ENCODE assay signal across 8 cellular contexts in genomic region chr15:31487811-31488436, GRCh38.
DNase-seq lines count a peak whose midpoint lies in the region; ATAC-seq and TF ChIP-seq lines count a peak whose summit lies in the region.

No MANE protein-coding gene starts in this region.

- peak; percentile 65 for DNase-seq in activated CD4-positive, alpha-beta T cell treated with anti-CD3 and anti-CD28 coated beads for 36 hours
- DNase-seq in activated CD4-positive, alpha-beta T cell treated with anti-CD3 and anti-CD28 coated beads for 1 hour, result no peak
- DNase-seq in adipocyte (ENCODE audit: low read depth) (peak; percentile 30), progenitor cell of endocrine pancreas (ENCODE audit: low spot score, unreplicated experiment) (peak; percentile 6), midbrain (lab: John Stamatoyannopoulos, UW) (no peak), hepatocyte (ENCODE audit: low spot score) (no peak)

- H3K9me2 ChIP-seq in hepatocyte (replicated peaks; ENCODE audit: insufficient read depth), result no peaks in the 10 kb centered on the region

- H3K27me3 Mint-ChIP-seq in activated CD4-positive, alpha-beta T cell treated with anti-CD3 and anti-CD28 coated beads for 36 hours, result peaks cover 3% of the 10 kb centered on the region
- peaks cover 27% of the 10 kb centered on the region for H3K27me3 Mint-ChIP-seq in progenitor cell of endocrine pancreas

- POLR2A ChIA-PET in activated CD4-positive, alpha-beta T cell treated with anti-CD3 and anti-CD28 coated beads for 36 hours (lab: Charles Lee), result interaction anchor here (1.0 to 1.4 kb wide), 2 partner anchors 50 to 53 kb away, joined by 3 to 4 read pairs; no protein-coding TSS in a partner anchor

- 68% methylated on average over 6 of the region's 6 CpGs for WGBS in hepatocyte (ENCODE audit: low lambda C conversion rate, missing lambda C conversion rate)

- peak; percentile 31 for ATAC-seq in activated CD4-positive, alpha-beta T cell treated with anti-CD3 and anti-CD28 coated beads for 36 hours
- peak; percentile 44 for ATAC-seq in HG02970 (IDR thresholded peaks at IDR 0.05; ENCODE audit: low FRiP score, unreplicated experiment)
- no peak for ATAC-seq in GM19328 (IDR thresholded peaks at IDR 0.05; ENCODE audit: unreplicated experiment)

- peak overlapping the region; percentile 79 for H3K27ac Mint-ChIP-seq in activated CD4-positive, alpha-beta T cell treated with anti-CD3 and anti-CD28 coated beads for 36 hours
- H3K27ac Mint-ChIP-seq in progenitor cell of endocrine pancreas, result no peak overlapping the region

- peak overlapping the region; percentile 21 for H3K4me3 Mint-ChIP-seq in activated CD4-positive, alpha-beta T cell treated with anti-CD3 and anti-CD28 coated beads for 36 hours
- no peak overlapping the region for H3K4me3 Mint-ChIP-seq in progenitor cell of endocrine pancreas (ENCODE audit: low read depth)

- no peaks in the 10 kb centered on the region for H4K20me1 ChIP-seq in hepatocyte (ENCODE audit: insufficient read depth, poor library complexity, severe bottlenecking)

- H3K4me1 Mint-ChIP-seq in activated CD4-positive, alpha-beta T cell treated with anti-CD3 and anti-CD28 coated beads for 36 hours, result peaks cover 56% of the 10 kb centered on the region
- peaks cover 2% of the 10 kb centered on the region for H3K4me1 Mint-ChIP-seq in progenitor cell of endocrine pancreas (ENCODE audit: low read depth)

- H3K36me3 ChIP-seq in adipocyte (ENCODE audit: control insufficient read depth, insufficient read depth, low read length, severe bottlenecking) (no peaks in the 10 kb centered on the region), hepatocyte (replicated peaks; ENCODE audit: insufficient read depth, low read depth) (no peaks in the 10 kb centered on the region)

- no peaks in the 10 kb centered on the region for H3K79me2 ChIP-seq in hepatocyte

- no peak overlapping the region for H2AFZ ChIP-seq in hepatocyte

- no peak overlapping the region for H3K4me2 ChIP-seq in hepatocyte

- H3K9me3 Mint-ChIP-seq in activated CD4-positive, alpha-beta T cell treated with anti-CD3 and anti-CD28 coated beads for 36 hours (ENCODE audit: low read depth), result peaks cover 12% of the 10 kb centered on the region
- H3K9me3 Mint-ChIP-seq in progenitor cell of endocrine pancreas (ENCODE audit: low read depth), result peaks cover 14% of the 10 kb centered on the region

- TF ChIP-seq CTCF in progenitor cell of endocrine pancreas (IDR thresholded peaks at IDR 0.05; ENCODE audit: unreplicated experiment) (peak; percentile 13), hepatocyte (IDR thresholded peaks at IDR 0.05; ENCODE audit: poor library complexity) (no peak)

- no peak overlapping the region for H3K4me3 ChIP-seq in adipocyte (ENCODE audit: low read length)
- no peak overlapping the region for H3K4me3 ChIP-seq in hepatocyte

- CTCF ChIA-PET in activated CD4-positive, alpha-beta T cell treated with anti-CD3 and anti-CD28 coated beads for 36 hours (lab: Charles Lee), result interaction anchor here (0.6 to 6.5 kb wide), 43 partner anchors 8 to 417 kb away, joined by 3 to 137 read pairs (median 6); no protein-coding TSS in a partner anchor

- H3K4me1 ChIP-seq in adipocyte (ENCODE audit: control insufficient read depth, insufficient read depth, low read length) (peaks cover 23% of the 10 kb centered on the region), hepatocyte (ENCODE audit: insufficient read depth) (no peaks in the 10 kb centered on the region)

- intact Hi-C loops in activated CD4-positive, alpha-beta T cell treated with anti-CD3 and anti-CD28 coated beads for 36 hours (cut with DNase I, micrococcal nuclease), result loop anchor here (1.0 to 10.0 kb wide), 14 partner anchors 29 to 863 kb away; partner anchors contain the start of genes ARHGAP11B (in 1 of the 2), FAN1 (in 1 of the 2), KLF13 (in 1 of the 2) and MTMR10 (in 1 of the 2)

- peaks cover 12% of the 10 kb centered on the region for H3K9me3 ChIP-seq in adipocyte (ENCODE audit: control insufficient read depth, low read length)
- H3K9me3 ChIP-seq in hepatocyte (ENCODE audit: low read depth), result peaks cover 5% of the 10 kb centered on the region

- no peak overlapping the region for H3K27ac ChIP-seq in hepatocyte

- H3K27me3 ChIP-seq in adipocyte (replicated peaks; ENCODE audit: control insufficient read depth, insufficient read depth, low read length) (no peaks in the 10 kb centered on the region), hepatocyte (peaks cover 21% of the 10 kb centered on the region)

- H3K9ac ChIP-seq in adipocyte (ENCODE audit: low read length), result peak overlapping the region; percentile 45

- peaks cover 22% of the 10 kb centered on the region for H3K36me3 Mint-ChIP-seq in activated CD4-positive, alpha-beta T cell treated with anti-CD3 and anti-CD28 coated beads for 36 hours (ENCODE audit: low read depth)
- peaks cover 13% of the 10 kb centered on the region for H3K36me3 Mint-ChIP-seq in progenitor cell of endocrine pancreas (ENCODE audit: insufficient read depth)

Comparison
In these comparisons a context has a peak if more than half of its experiments do, and no peak if none do; other contexts are left out.
1. DNase-seq: peak in activated CD4-positive, alpha-beta T cell treated with anti-CD3 and anti-CD28 coated beads for 36 hours (single experiment), adipocyte (single experiment) and progenitor cell of endocrine pancreas (single experiment); none in activated CD4-positive, alpha-beta T cell treated with anti-CD3 and anti-CD28 coated beads for 1 hour (single experiment), midbrain (single experiment) and hepatocyte (single experiment).